ENCODE assay signal across 1 cellular context in the genomic region with DNA sequence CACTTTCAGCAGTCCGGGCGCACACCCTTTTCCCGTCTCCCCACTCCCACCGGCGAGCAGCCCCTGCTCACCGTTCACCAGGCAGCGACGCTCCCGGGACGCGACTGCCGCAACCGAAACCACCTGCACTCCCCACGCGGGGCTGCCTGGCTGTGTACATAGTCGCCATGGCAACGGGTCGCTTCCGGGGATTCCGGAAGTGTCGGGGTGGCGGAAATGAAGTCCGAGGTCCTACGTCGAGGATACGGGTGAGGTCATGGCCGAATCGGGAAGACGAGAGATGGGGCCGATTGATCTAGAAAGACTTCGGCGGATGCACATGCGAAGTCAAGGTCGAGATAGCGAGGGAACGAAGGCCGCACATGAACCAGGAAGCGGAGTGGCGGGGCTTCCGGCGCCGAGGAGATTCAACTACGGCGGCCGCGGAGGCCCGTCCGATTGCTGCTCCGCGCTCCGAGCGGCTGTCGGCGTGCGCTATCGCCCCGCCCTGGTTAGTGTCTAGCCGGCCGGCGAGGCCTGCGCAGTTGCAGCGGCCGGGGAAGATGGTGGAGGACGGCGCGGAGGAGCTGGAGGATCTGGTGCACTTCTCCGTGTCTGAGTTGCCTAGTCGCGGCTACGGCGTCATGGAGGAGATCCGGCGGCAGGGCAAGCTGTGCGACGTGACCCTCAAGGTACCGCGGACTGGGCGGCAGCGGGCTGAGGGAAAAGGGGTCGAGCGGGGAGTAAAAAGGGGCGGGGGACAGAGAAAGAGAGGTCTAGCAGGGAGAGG.
TF ChIP-seq lines count a peak whose summit lies in the region.

A gene with protein sequence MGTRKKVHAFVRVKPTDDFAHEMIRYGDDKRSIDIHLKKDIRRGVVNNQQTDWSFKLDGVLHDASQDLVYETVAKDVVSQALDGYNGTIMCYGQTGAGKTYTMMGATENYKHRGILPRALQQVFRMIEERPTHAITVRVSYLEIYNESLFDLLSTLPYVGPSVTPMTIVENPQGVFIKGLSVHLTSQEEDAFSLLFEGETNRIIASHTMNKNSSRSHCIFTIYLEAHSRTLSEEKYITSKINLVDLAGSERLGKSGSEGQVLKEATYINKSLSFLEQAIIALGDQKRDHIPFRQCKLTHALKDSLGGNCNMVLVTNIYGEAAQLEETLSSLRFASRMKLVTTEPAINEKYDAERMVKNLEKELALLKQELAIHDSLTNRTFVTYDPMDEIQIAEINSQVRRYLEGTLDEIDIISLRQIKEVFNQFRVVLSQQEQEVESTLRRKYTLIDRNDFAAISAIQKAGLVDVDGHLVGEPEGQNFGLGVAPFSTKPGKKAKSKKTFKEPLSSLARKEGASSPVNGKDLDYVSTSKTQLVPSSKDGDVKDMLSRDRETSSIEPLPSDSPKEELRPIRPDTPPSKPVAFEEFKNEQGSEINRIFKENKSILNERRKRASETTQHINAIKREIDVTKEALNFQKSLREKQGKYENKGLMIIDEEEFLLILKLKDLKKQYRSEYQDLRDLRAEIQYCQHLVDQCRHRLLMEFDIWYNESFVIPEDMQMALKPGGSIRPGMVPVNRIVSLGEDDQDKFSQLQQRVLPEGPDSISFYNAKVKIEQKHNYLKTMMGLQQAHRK (minus strand): TSS at position 376 of the 769 bp plus-strand sequence. CDS start 5,425 bp downstream, outside the sequence.
A gene (plus strand): TSS at position 521 of the 769 bp plus-strand sequence. CDS start 22 bp downstream, at position 543.

TF ChIP-seq in HepG2, 621 proteins besides CTCF, POLR2A, EP300 and RAD21 (continued from another document and continues in another):
- TF ChIP-seq, protein P1, sequence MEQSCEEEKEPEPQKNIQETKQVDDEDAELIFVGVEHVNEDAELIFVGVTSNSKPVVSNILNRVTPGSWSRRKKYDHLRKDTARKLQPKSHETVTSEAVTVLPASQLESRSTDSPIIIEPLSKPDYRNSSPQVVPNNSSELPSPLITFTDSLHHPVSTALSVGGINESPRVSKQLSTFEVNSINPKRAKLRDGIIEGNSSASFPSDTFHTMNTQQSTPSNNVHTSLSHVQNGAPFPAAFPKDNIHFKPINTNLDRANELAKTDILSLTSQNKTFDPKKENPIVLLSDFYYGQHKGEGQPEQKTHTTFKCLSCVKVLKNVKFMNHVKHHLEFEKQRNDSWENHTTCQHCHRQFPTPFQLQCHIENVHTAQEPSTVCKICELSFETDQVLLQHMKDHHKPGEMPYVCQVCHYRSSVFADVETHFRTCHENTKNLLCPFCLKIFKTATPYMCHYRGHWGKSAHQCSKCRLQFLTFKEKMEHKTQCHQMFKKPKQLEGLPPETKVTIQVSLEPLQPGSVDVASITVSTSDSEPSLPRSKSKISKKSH (CRISPR knock-in tag; IDR thresholded peaks at IDR 0.05; ENCODE audit: borderline replicate concordance), result peak; percentile 87
- TF ChIP-seq ZFP37 (CRISPR knock-in tag; IDR thresholded peaks at IDR 0.05; ENCODE audit: borderline replicate concordance) (no peak), GABPB1 (CRISPR knock-in tag; IDR thresholded peaks at IDR 0.05) (peak; percentile 98), ZNF549 (CRISPR knock-in tag; IDR thresholded peaks at IDR 0.05) (no peak), ZNF333 (CRISPR knock-in tag; IDR thresholded peaks at IDR 0.05; ENCODE audit: borderline replicate concordance) (peak; percentile 39; the same call in 1 of the 2 replicates), ZNF678 (CRISPR knock-in tag; IDR thresholded peaks at IDR 0.05) (0 out of 2 replicates have a peak, but pooled peaks have one; percentile 60), BCL6 (CRISPR knock-in tag; IDR thresholded peaks at IDR 0.05) (peak; percentile 62), AGO1 (IDR thresholded peaks at IDR 0.05; ENCODE audit: low read depth, low read length, poor library complexity, severe bottlenecking) (peak; percentile 65), ZNF879 (CRISPR knock-in tag; IDR thresholded peaks at IDR 0.05) (no peak), PHF20 (CRISPR knock-in tag; IDR thresholded peaks at IDR 0.05) (peak; percentile 94), YY1 (IDR thresholded peaks at IDR 0.05; ENCODE audit: insufficient read depth, insufficient replicate concordance, low read depth, low read length) (peak; percentile 83), SMAD3 (CRISPR knock-in tag; IDR thresholded peaks at IDR 0.05) (peak; percentile 91), SRY (CRISPR knock-in tag; IDR thresholded peaks at IDR 0.05) (peak; percentile 85), ZNF552 (CRISPR knock-in tag; IDR thresholded peaks at IDR 0.05; ENCODE audit: borderline replicate concordance) (peak; percentile 53; the same call in 1 of the 2 replicates), SATB2 (CRISPR knock-in tag; IDR thresholded peaks at IDR 0.05) (no peak), GZF1 (CRISPR knock-in tag; IDR thresholded peaks at IDR 0.05) (no peak), ZNF501 (CRISPR knock-in tag; IDR thresholded peaks at IDR 0.05) (peak; percentile 96), ZNF136 (CRISPR knock-in tag; IDR thresholded peaks at IDR 0.05; ENCODE audit: low read depth) (0 out of 2 replicates have a peak, but pooled peaks have one; percentile 61), SNAPC2 (CRISPR knock-in tag; IDR thresholded peaks at IDR 0.05) (peak; percentile 65; the same call in 1 of the 2 replicates), BORCS8-MEF2B (CRISPR knock-in tag; IDR thresholded peaks at IDR 0.05) (peak; percentile 88), CHD4 (IDR thresholded peaks at IDR 0.05; ENCODE audit: borderline replicate concordance, low read length) (no peak), ZFAT (CRISPR knock-in tag; conservative IDR thresholded peaks at IDR 0.05) (no peak), SOX5 (CRISPR knock-in tag; IDR thresholded peaks at IDR 0.05; ENCODE audit: borderline replicate concordance) (peak; percentile 59; the same call in 1 of the 2 replicates), IRX3 (CRISPR knock-in tag; IDR thresholded peaks at IDR 0.05; ENCODE audit: borderline replicate concordance, low read depth) (peak; percentile 68; the same call in 1 of the 2 replicates), SNRNP70 (IDR thresholded peaks at IDR 0.05; ENCODE audit: low read depth, low read length) (no peak), ZNF292 (CRISPR knock-in tag; IDR thresholded peaks at IDR 0.05; ENCODE audit: borderline replicate concordance, low read depth) (no peak; the same call in 1 of the 2 replicates), ZNF510 (CRISPR knock-in tag; IDR thresholded peaks at IDR 0.05; ENCODE audit: low read depth) (0 out of 2 replicates have a peak, but pooled peaks have one; percentile 9), NFKB2 (CRISPR knock-in tag; IDR thresholded peaks at IDR 0.05; ENCODE audit: borderline replicate concordance) (peak; percentile 60; the same call in 1 of the 2 replicates), SMARCE1 (IDR thresholded peaks at IDR 0.05; ENCODE audit: borderline replicate concordance) (no peak), NFYB (CRISPR knock-in tag; IDR thresholded peaks at IDR 0.05) (0 out of 2 replicates have a peak, but pooled peaks have one; percentile 7), ZNF747 (CRISPR knock-in tag; IDR thresholded peaks at IDR 0.05; ENCODE audit: borderline replicate concordance) (peak; percentile 44; the same call in 1 of the 2 replicates), SP5 (CRISPR knock-in tag; IDR thresholded peaks at IDR 0.05; ENCODE audit: borderline replicate concordance, low read depth) (peak; percentile 47; the same call in 1 of the 2 replicates), HHEX (CRISPR knock-in tag; IDR thresholded peaks at IDR 0.05) (0 out of 2 replicates have a peak, but pooled peaks have one; percentile 13), GATAD1 (CRISPR knock-in tag; IDR thresholded peaks at IDR 0.05) (peak; percentile 92), ZNF570 (CRISPR knock-in tag; IDR thresholded peaks at IDR 0.05; ENCODE audit: borderline replicate concordance) (0 out of 2 replicates have a peak, but pooled peaks have one; percentile 50), NFIC (IDR thresholded peaks at IDR 0.05; ENCODE audit: low read length) (no peak)
- TF ChIP-seq, protein P2, sequence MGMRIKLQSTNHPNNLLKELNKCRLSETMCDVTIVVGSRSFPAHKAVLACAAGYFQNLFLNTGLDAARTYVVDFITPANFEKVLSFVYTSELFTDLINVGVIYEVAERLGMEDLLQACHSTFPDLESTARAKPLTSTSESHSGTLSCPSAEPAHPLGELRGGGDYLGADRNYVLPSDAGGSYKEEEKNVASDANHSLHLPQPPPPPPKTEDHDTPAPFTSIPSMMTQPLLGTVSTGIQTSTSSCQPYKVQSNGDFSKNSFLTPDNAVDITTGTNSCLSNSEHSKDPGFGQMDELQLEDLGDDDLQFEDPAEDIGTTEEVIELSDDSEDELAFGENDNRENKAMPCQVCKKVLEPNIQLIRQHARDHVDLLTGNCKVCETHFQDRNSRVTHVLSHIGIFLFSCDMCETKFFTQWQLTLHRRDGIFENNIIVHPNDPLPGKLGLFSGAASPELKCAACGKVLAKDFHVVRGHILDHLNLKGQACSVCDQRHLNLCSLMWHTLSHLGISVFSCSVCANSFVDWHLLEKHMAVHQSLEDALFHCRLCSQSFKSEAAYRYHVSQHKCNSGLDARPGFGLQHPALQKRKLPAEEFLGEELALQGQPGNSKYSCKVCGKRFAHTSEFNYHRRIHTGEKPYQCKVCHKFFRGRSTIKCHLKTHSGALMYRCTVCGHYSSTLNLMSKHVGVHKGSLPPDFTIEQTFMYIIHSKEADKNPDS (CRISPR knock-in tag; IDR thresholded peaks at IDR 0.05), result no peak
- TF ChIP-seq, protein P3, sequence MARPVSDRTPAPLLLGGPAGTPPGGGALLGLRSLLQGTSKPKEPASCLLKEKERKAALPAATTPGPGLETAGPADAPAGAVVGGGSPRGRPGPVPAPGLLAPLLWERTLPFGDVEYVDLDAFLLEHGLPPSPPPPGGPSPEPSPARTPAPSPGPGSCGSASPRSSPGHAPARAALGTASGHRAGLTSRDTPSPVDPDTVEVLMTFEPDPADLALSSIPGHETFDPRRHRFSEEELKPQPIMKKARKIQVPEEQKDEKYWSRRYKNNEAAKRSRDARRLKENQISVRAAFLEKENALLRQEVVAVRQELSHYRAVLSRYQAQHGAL (CRISPR knock-in tag; IDR thresholded peaks at IDR 0.05; ENCODE audit: not compliant biosample characterization), result peak; percentile 27
- TF ChIP-seq, protein P4, sequence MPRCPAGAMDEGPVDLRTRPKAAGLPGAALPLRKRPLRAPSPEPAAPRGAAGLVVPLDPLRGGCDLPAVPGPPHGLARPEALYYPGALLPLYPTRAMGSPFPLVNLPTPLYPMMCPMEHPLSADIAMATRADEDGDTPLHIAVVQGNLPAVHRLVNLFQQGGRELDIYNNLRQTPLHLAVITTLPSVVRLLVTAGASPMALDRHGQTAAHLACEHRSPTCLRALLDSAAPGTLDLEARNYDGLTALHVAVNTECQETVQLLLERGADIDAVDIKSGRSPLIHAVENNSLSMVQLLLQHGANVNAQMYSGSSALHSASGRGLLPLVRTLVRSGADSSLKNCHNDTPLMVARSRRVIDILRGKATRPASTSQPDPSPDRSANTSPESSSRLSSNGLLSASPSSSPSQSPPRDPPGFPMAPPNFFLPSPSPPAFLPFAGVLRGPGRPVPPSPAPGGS (CRISPR knock-in tag; IDR thresholded peaks at IDR 0.05), result peak; percentile 80; the same call in 1 of the 2 replicates
- TF ChIP-seq, protein P5, sequence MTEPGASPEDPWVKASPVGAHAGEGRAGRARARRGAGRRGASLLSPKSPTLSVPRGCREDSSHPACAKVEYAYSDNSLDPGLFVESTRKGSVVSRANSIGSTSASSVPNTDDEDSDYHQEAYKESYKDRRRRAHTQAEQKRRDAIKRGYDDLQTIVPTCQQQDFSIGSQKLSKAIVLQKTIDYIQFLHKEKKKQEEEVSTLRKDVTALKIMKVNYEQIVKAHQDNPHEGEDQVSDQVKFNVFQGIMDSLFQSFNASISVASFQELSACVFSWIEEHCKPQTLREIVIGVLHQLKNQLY (CRISPR knock-in tag; IDR thresholded peaks at IDR 0.05), result peak; percentile 30; the same call in 1 of the 2 replicates
- TF ChIP-seq, protein P6, sequence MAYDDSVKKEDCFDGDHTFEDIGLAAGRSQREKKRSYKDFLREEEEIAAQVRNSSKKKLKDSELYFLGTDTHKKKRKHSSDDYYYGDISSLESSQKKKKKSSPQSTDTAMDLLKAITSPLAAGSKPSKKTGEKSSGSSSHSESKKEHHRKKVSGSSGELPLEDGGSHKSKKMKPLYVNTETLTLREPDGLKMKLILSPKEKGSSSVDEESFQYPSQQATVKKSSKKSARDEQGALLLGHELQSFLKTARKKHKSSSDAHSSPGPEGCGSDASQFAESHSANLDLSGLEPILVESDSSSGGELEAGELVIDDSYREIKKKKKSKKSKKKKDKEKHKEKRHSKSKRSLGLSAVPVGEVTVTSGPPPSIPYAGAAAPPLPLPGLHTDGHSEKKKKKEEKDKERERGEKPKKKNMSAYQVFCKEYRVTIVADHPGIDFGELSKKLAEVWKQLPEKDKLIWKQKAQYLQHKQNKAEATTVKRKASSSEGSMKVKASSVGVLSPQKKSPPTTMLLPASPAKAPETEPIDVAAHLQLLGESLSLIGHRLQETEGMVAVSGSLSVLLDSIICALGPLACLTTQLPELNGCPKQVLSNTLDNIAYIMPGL (CRISPR knock-in tag; IDR thresholded peaks at IDR 0.05; ENCODE audit: borderline replicate concordance in 1 of 2, low read depth in 1 of 2), result peak; percentile 80 to 87; a peak in 2 of 4 replicates
- TF ChIP-seq, protein P7, sequence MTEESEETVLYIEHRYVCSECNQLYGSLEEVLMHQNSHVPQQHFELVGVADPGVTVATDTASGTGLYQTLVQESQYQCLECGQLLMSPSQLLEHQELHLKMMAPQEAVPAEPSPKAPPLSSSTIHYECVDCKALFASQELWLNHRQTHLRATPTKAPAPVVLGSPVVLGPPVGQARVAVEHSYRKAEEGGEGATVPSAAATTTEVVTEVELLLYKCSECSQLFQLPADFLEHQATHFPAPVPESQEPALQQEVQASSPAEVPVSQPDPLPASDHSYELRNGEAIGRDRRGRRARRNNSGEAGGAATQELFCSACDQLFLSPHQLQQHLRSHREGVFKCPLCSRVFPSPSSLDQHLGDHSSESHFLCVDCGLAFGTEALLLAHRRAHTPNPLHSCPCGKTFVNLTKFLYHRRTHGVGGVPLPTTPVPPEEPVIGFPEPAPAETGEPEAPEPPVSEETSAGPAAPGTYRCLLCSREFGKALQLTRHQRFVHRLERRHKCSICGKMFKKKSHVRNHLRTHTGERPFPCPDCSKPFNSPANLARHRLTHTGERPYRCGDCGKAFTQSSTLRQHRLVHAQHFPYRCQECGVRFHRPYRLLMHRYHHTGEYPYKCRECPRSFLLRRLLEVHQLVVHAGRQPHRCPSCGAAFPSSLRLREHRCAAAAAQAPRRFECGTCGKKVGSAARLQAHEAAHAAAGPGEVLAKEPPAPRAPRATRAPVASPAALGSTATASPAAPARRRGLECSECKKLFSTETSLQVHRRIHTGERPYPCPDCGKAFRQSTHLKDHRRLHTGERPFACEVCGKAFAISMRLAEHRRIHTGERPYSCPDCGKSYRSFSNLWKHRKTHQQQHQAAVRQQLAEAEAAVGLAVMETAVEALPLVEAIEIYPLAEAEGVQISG (CRISPR knock-in tag; IDR thresholded peaks at IDR 0.05), result peak; percentile 91
- TF ChIP-seq, protein P8, sequence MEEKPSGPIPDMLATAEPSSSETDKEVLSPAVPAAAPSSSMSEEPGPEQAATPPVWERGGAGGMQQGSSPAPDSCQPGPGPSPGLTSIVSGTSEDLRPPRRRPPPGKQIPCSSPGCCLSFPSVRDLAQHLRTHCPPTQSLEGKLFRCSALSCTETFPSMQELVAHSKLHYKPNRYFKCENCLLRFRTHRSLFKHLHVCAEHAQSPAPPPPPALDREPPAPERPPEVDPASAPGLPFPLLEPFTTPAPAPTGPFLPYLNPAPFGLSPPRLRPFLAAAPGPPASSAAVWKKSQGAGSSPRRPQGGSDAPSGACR (CRISPR knock-in tag; IDR thresholded peaks at IDR 0.05), result peak; percentile 54
- TF ChIP-seq, protein P9, sequence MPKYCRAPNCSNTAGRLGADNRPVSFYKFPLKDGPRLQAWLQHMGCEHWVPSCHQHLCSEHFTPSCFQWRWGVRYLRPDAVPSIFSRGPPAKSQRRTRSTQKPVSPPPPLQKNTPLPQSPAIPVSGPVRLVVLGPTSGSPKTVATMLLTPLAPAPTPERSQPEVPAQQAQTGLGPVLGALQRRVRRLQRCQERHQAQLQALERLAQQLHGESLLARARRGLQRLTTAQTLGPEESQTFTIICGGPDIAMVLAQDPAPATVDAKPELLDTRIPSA (CRISPR knock-in tag; IDR thresholded peaks at IDR 0.05; ENCODE audit: borderline replicate concordance), result peak; percentile 92; the same call in 1 of the 2 replicates
